18 cellular contexts compared by ENCODE assay signal in genomic region chr13:32262165-32262564, GRCh38. TPM values are rescaled to one million over a fixed set of nuclear protein-coding genes. Genes with fewer than 3 reads are reported as not detected.
DNase-seq lines count a peak whose midpoint lies in the region; ATAC-seq, FAIRE-seq and TF ChIP-seq lines count a peak whose summit lies in the region.
"Had no signal": no experiment of that assay in that cellular context is flagged by ENCODE, and none has a peak within 500 bp of the region (broad histone marks: within the 10 kb centered on the region; RNA-seq: fewer than 3 reads in every experiment).

No MANE protein-coding gene starts in this region.

- H2AFZ ChIP-seq in HepG2 (ENCODE audit: low read length), result no peak overlapping the region
- no peak overlapping the region for H2AFZ ChIP-seq in smooth muscle cell (ENCODE audit: low read depth)

- peaks cover 93% of the 10 kb centered on the region for H3K4me1 ChIP-seq in HepG2 (ENCODE audit: insufficient read depth, low read length)
- no peaks in the 10 kb centered on the region for H3K4me1 ChIP-seq in smooth muscle cell (ENCODE audit: low read depth)
- H3K4me1 ChIP-seq in mucosa of descending colon (ENCODE audit: low read depth), result no peaks in the 10 kb centered on the region

- in situ Hi-C loops in astrocyte of the spinal cord (cut with HindIII; ENCODE audit: low sequenced_read_pairs) (no loop called here), HepG2 (cut with HindIII; ENCODE audit: extremely low pct_ligation_motif_present, low pct_unique_long_range_greater_than_20kb) (no loop called here)

- intact Hi-C loops in HepG2 (cut with micrococcal nuclease; ENCODE audit: unreplicated experiment), result no loop called here
- intact Hi-C loops in mucosa of descending colon (cut with DNase I, micrococcal nuclease), result no loop called here

- 92% methylated on average over 3 of the region's 3 CpGs for WGBS in HepG2 (ENCODE audit: low lambda C conversion rate)
- 59% methylated on average over 3 of the region's 3 CpGs for WGBS in smooth muscle cell (ENCODE audit: low lambda C conversion rate)

- TF ChIP-seq POLR2A in HepG2 (IDR thresholded peaks at IDR 0.05; ENCODE audit: insufficient read depth in 1 of 2, low read depth in 2 of 2, low read length in 2 of 2) (no peak), GM18505 (IDR thresholded peaks at IDR 0.05; ENCODE audit: borderline replicate concordance, extremely low read depth, insufficient read depth, insufficient read length) (no peak)

- no peaks in the 10 kb centered on the region for H3K9me3 Mint-ChIP-seq in activated T-cell treated with anti-CD3 and anti-CD28 coated beads, Interleukin-2, amount 50 U/mL, for 72 hours
- H3K9me3 Mint-ChIP-seq: activated CD4-positive, alpha-beta memory T cell treated with anti-CD3 and anti-CD28 coated beads, Interleukin-2, amount 10 ng/mL, durations not matched to agents 7 days and 5 days; activated T-helper 17 cell treated with anti-CD3 and anti-CD28 coated beads, Interleukin-2, amount 50 U/mL, for 72 hours had no signal

- peaks cover 16% of the 10 kb centered on the region for H3F3A ChIP-seq in smooth muscle cell (ENCODE audit: low read depth)

- no peak for TF ChIP-seq RAD21 in HepG2 (CRISPR knock-in tag; IDR thresholded peaks at IDR 0.05)

- POLR2A ChIA-PET in HepG2 (lab: Yijun Ruan, JAX), result no interaction called here

- H3K36me3 Mint-ChIP-seq in activated T-cell treated with anti-CD3 and anti-CD28 coated beads, Interleukin-2, amount 50 U/mL, for 72 hours (ENCODE audit: insufficient read depth in 2 of 2), result no peaks in the 10 kb centered on the region

- no peaks in the 10 kb centered on the region; a peak in 1 of 5 replicates for H3K36me3 ChIP-seq in HepG2 (replicated peaks in 1 of 2; ENCODE audit: control insufficient read depth in 1 of 2, insufficient read depth in 2 of 2, low read length in 2 of 2)
- H3K36me3 ChIP-seq in smooth muscle cell (ENCODE audit: low read depth), result no peaks in the 10 kb centered on the region
- no peaks in the 10 kb centered on the region for H3K36me3 ChIP-seq in mucosa of descending colon (ENCODE audit: low read depth)

- H3K4me3 ChIP-seq in astrocyte of the spinal cord (ENCODE audit: low read depth, low read length) (no peak overlapping the region), HepG2 (replicated peaks in 1 of 3; ENCODE audit: insufficient read depth in 1 of 3, low read depth in 2 of 3, low read length in 3 of 3) (no peak overlapping the region), smooth muscle cell (no peak overlapping the region), mucosa of descending colon (no peak overlapping the region)

- H3K79me2 ChIP-seq in HepG2 (ENCODE audit: insufficient read depth, low read length) (no peaks in the 10 kb centered on the region), smooth muscle cell (ENCODE audit: low read depth) (no peaks in the 10 kb centered on the region)

- no peak for TF ChIP-seq EP300 in HepG2 (IDR thresholded peaks at IDR 0.05; ENCODE audit: low read depth in 2 of 2, low read length in 2 of 2)
- no peak for TF ChIP-seq EP300 in HepG2 (CRISPR knock-in tag; IDR thresholded peaks at IDR 0.05; ENCODE audit: borderline replicate concordance)

- no peaks in the 10 kb centered on the region for H3K9me3 ChIP-seq in HepG2 (ENCODE audit: low read length)
- no peaks in the 10 kb centered on the region for H3K9me3 ChIP-seq in smooth muscle cell (replicated peaks; ENCODE audit: low read depth)
- H3K9me3 ChIP-seq in mucosa of descending colon, result no peaks in the 10 kb centered on the region

- H3K27me3 Mint-ChIP-seq in activated T-cell treated with anti-CD3 and anti-CD28 coated beads, Interleukin-2, amount 50 U/mL, for 72 hours (ENCODE audit: low read depth), result no peaks in the 10 kb centered on the region
- H3K27me3 Mint-ChIP-seq: activated CD4-positive, alpha-beta memory T cell treated with anti-CD3 and anti-CD28 coated beads, Interleukin-2, amount 10 ng/mL, durations not matched to agents 7 days and 5 days; activated T-helper 17 cell treated with anti-CD3 and anti-CD28 coated beads, Interleukin-2, amount 50 U/mL, for 72 hours had no signal

- H3K27ac ChIP-seq in HepG2 (ENCODE audit: extremely low read length, insufficient read depth, low read length) (peak overlapping the region; percentile 62), smooth muscle cell (ENCODE audit: low read depth) (peak overlapping the region; percentile 45)

- no peak overlapping the region for H3K27ac Mint-ChIP-seq in activated T-cell treated with anti-CD3 and anti-CD28 coated beads, Interleukin-2, amount 50 U/mL, for 72 hours
- H3K27ac Mint-ChIP-seq: activated CD4-positive, alpha-beta memory T cell treated with anti-CD3 and anti-CD28 coated beads, Interleukin-2, amount 10 ng/mL, durations not matched to agents 7 days and 5 days; activated T-helper 17 cell treated with anti-CD3 and anti-CD28 coated beads, Interleukin-2, amount 50 U/mL, for 72 hours had no signal

- H3K4me2 ChIP-seq in HepG2 (ENCODE audit: low read depth, low read length) (no peak overlapping the region), smooth muscle cell (peak overlapping the region; percentile 34)

- FAIRE-seq in HepG2 (lab: Jason Lieb, UNC), result no peak
- FAIRE-seq: D721Med had no signal

- H4K20me1 ChIP-seq in HepG2 (ENCODE audit: insufficient read depth, low read length), result no peaks in the 10 kb centered on the region
- no peaks in the 10 kb centered on the region for H4K20me1 ChIP-seq in smooth muscle cell (ENCODE audit: low read depth)

- H3K9ac ChIP-seq in HepG2 (ENCODE audit: insufficient read depth, low read depth, low read length) (0 out of 2 replicates have a peak overlapping the region, but pooled peaks have one; percentile 34), smooth muscle cell (ENCODE audit: low read depth) (no peak overlapping the region)

- ATAC-seq in HepG2 (no peak), GM21737 (IDR thresholded peaks at IDR 0.05; ENCODE audit: unreplicated experiment) (no peak), mucosa of descending colon (no peak), GM18505 (IDR thresholded peaks at IDR 0.05; ENCODE audit: unreplicated experiment) (no peak)
- ATAC-seq in activated T-cell treated with anti-CD3 and anti-CD28 coated beads, Interleukin-2, amount 50 U/mL, for 72 hours (replicated peaks in 1 of 2), result no peak
- ATAC-seq: activated T-helper 17 cell treated with anti-CD3 and anti-CD28 coated beads, Interleukin-2, amount 50 U/mL, for 72 hours had no signal

- DNase-seq in EL, result peak; percentile 29
- DNase-seq in astrocyte of the spinal cord (ENCODE audit: low read depth, low spot score), result peak; percentile 17
- no peak for DNase-seq in HepG2 (ENCODE audit: low spot score)
- no peak for DNase-seq in smooth muscle cell (lab: John Stamatoyannopoulos, UW; ENCODE audit: unreplicated experiment)
- DNase-seq in activated T-cell treated with anti-CD3 and anti-CD28 coated beads, Interleukin-2, amount 50 U/mL, for 72 hours, result no peak
- no peak for DNase-seq in mucosa of descending colon
- DNase-seq: activated CD4-positive, alpha-beta memory T cell treated with anti-CD3 and anti-CD28 coated beads, Interleukin-2, amount 10 ng/mL, durations not matched to agents 7 days and 5 days; effector CD8-positive, alpha-beta T cell; NCI-H1105 treated with DMSO at 0.1 percent for 48 hours; stimulated activated CD4-positive, alpha-beta T cell treated with anti-CD3 and anti-CD28 coated beads, Interleukin-1b, Interleukin-23, amount 100 ng/mL, for 48 hours; stimulated activated CD8-positive, alpha-beta memory T cell treated with anti-CD3 and anti-CD28 coated beads, Interleukin-4, amount 100 ng/mL, for 48 hours had no signal

- H3K27me3 ChIP-seq in HepG2 (ENCODE audit: control insufficient read depth in 1 of 2, insufficient read depth in 2 of 2, low read length in 2 of 2), result no peaks in the 10 kb centered on the region
- H3K27me3 ChIP-seq in smooth muscle cell (ENCODE audit: low read depth), result no peaks in the 10 kb centered on the region

- CTCF ChIA-PET in HepG2 (lab: Yijun Ruan, JAX; ENCODE audit: low intra/inter-chr PET ratio, low total read pairs), result no interaction called here

- TF ChIP-seq CTCF in astrocyte of the spinal cord (IDR thresholded peaks at IDR 0.05; ENCODE audit: low read depth, low read length), result no peak
- TF ChIP-seq CTCF in HepG2 (CRISPR knock-in tag; IDR thresholded peaks at IDR 0.05), result no peak
- TF ChIP-seq CTCF in smooth muscle cell (IDR thresholded peaks at IDR 0.05; ENCODE audit: borderline replicate concordance, insufficient read depth, poor library complexity, severe bottlenecking), result no peak
- no peak for TF ChIP-seq CTCF in mucosa of descending colon (IDR thresholded peaks at IDR 0.05)

- no TSS peak for BruUV-seq in HepG2 (replicated peaks; lab: Mats Ljungman, UMichigan)

- no peak overlapping the region for H3K4me3 Mint-ChIP-seq in activated T-cell treated with anti-CD3 and anti-CD28 coated beads, Interleukin-2, amount 50 U/mL, for 72 hours
- H3K4me3 Mint-ChIP-seq: activated CD4-positive, alpha-beta memory T cell treated with anti-CD3 and anti-CD28 coated beads, Interleukin-2, amount 10 ng/mL, durations not matched to agents 7 days and 5 days; activated T-helper 17 cell treated with anti-CD3 and anti-CD28 coated beads, Interleukin-2, amount 50 U/mL, for 72 hours had no signal

- no peaks in the 10 kb centered on the region for H3K4me1 Mint-ChIP-seq in activated T-cell treated with anti-CD3 and anti-CD28 coated beads, Interleukin-2, amount 50 U/mL, for 72 hours (ENCODE audit: low read depth)
- H3K4me1 Mint-ChIP-seq: activated CD4-positive, alpha-beta memory T cell treated with anti-CD3 and anti-CD28 coated beads, Interleukin-2, amount 10 ng/mL, durations not matched to agents 7 days and 5 days; activated T-helper 17 cell treated with anti-CD3 and anti-CD28 coated beads, Interleukin-2, amount 50 U/mL, for 72 hours had no signal

RNA-seq across cellular contexts. Expression of gene ZAR1L, which starts 53.0 kb away (rescaled TPM):
- total RNA-seq in HepG2 (2016; rRNA removed; fragmentation: Illumina TruSeq; extraction: Trizol) (0.09 TPM in 1 of 2 replicates, not detected in the other), smooth muscle cell (not detected in 2 replicates), mucosa of descending colon (not detected)
- total RNA-seq in HepG2 (2016; cell fraction: cytosol; rRNA removed; fragmentation: Illumina TruSeq; extraction: Trizol; ENCODE audit: low read depth), result not detected in 2 replicates
- total RNA-seq in HepG2 (2016; cell fraction: insoluble cytoplasmic fraction; rRNA removed; fragmentation: Illumina TruSeq; extraction: Trizol), result not detected in 2 replicates
- total RNA-seq in HepG2 (2016; cell fraction: membrane; rRNA removed; fragmentation: Illumina TruSeq; extraction: Trizol), result 0.09 TPM in 1 of 2 replicates, not detected in the other
- total RNA-seq in HepG2 (2016; cell fraction: nucleus; rRNA removed; fragmentation: Illumina TruSeq; extraction: Trizol), result not detected in 2 replicates
- polyA plus RNA-seq in HepG2 (2011; rRNA removed) (0.05 TPM in 1 of 2 replicates, not detected in the other), smooth muscle cell (0.26 TPM in 1 of 2 replicates, not detected in the other)
- polyA plus RNA-seq in HepG2 (2011; cell fraction: cytosol; rRNA removed), result not detected in 2 replicates
- polyA plus RNA-seq in HepG2 (2011; cell fraction: nucleus; rRNA removed), result 0.09 TPM in 1 of 2 replicates, not detected in the other
- not detected in 2 replicates for polyA plus RNA-seq in HepG2 (2012)
- polyA plus RNA-seq in HepG2 (2016; cell fraction: cytosol; fragmentation: Illumina TruSeq; extraction: Trizol; ENCODE audit: low read depth), result not detected in 2 replicates
- not detected in 2 replicates for polyA plus RNA-seq in HepG2 (2016; cell fraction: insoluble cytoplasmic fraction; fragmentation: Illumina TruSeq; extraction: Trizol; ENCODE audit: low read depth)
- not detected in 2 replicates for polyA plus RNA-seq in HepG2 (2016; cell fraction: membrane; fragmentation: Illumina TruSeq; extraction: Trizol; ENCODE audit: low read depth)
- 0.59 TPM in 1 of 2 replicates, not detected in the other for polyA plus RNA-seq in HepG2 (2016; cell fraction: nucleus; fragmentation: Illumina TruSeq; extraction: Trizol; ENCODE audit: insufficient read depth, low read depth)
- polyA minus RNA-seq in HepG2 (2011; rRNA and poly(A)+ RNA removed; ENCODE audit: low replicate concordance), result not detected in 2 replicates
- polyA minus RNA-seq in HepG2 (2011; cell fraction: cytosol; rRNA and poly(A)+ RNA removed), result not detected in 2 replicates
- not detected in 2 replicates for polyA minus RNA-seq in HepG2 (2011; cell fraction: nucleus; rRNA and poly(A)+ RNA removed)
- total RNA-seq in activated T-cell treated with anti-CD3 and anti-CD28 coated beads, Interleukin-2, amount 50 U/mL, for 72 hours, result not detected
- total RNA-seq: activated CD4-positive, alpha-beta memory T cell treated with anti-CD3 and anti-CD28 coated beads, Interleukin-2, amount 10 ng/mL, durations not matched to agents 7 days and 5 days; H4; mucosa of gallbladder; posterior vena cava had no signal

RNA-seq across cellular contexts. Expression of gene BRCA2, which starts 53.1 kb away (rescaled TPM):
- total RNA-seq in HepG2 (2016; rRNA removed; fragmentation: Illumina TruSeq; extraction: Trizol) (24.6 and 28.3 TPM in 2 replicates), smooth muscle cell (4.3 and 4.4 TPM in 2 replicates), mucosa of descending colon (1 to 10 TPM; 1.8 to 4.8 (median 2.5) TPM)
- 2.6 and 3.3 TPM in 2 replicates for total RNA-seq in HepG2 (2016; cell fraction: cytosol; rRNA removed; fragmentation: Illumina TruSeq; extraction: Trizol; ENCODE audit: low read depth)
- 19.9 and 29.6 TPM in 2 replicates for total RNA-seq in HepG2 (2016; cell fraction: insoluble cytoplasmic fraction; rRNA removed; fragmentation: Illumina TruSeq; extraction: Trizol)
- 5.4 TPM in 2 replicates for total RNA-seq in HepG2 (2016; cell fraction: membrane; rRNA removed; fragmentation: Illumina TruSeq; extraction: Trizol)
- total RNA-seq in HepG2 (2016; cell fraction: nucleus; rRNA removed; fragmentation: Illumina TruSeq; extraction: Trizol), result 33.0 and 36.6 TPM in 2 replicates
- polyA plus RNA-seq in HepG2 (2011; rRNA removed) (1.8 and 3.1 TPM in 2 replicates), smooth muscle cell (1.7 and 3.2 TPM in 2 replicates)
- polyA plus RNA-seq in HepG2 (2011; cell fraction: cytosol; rRNA removed), result 0.48 and 1.6 TPM in 2 replicates
- polyA plus RNA-seq in HepG2 (2011; cell fraction: nucleus; rRNA removed), result 2.2 and 3.1 TPM in 2 replicates
- 0.95 and 4.7 TPM in 2 replicates for polyA plus RNA-seq in HepG2 (2012)
- polyA plus RNA-seq in HepG2 (2016; cell fraction: cytosol; fragmentation: Illumina TruSeq; extraction: Trizol; ENCODE audit: low read depth), result 0.29 and 0.40 TPM in 2 replicates
- 13.9 and 14.6 TPM in 2 replicates for polyA plus RNA-seq in HepG2 (2016; cell fraction: insoluble cytoplasmic fraction; fragmentation: Illumina TruSeq; extraction: Trizol; ENCODE audit: low read depth)
- polyA plus RNA-seq in HepG2 (2016; cell fraction: membrane; fragmentation: Illumina TruSeq; extraction: Trizol; ENCODE audit: low read depth), result 0.37 and 2.5 TPM in 2 replicates
- 27.2 and 32.6 TPM in 2 replicates for polyA plus RNA-seq in HepG2 (2016; cell fraction: nucleus; fragmentation: Illumina TruSeq; extraction: Trizol; ENCODE audit: insufficient read depth, low read depth)
- polyA minus RNA-seq in HepG2 (2011; rRNA and poly(A)+ RNA removed; ENCODE audit: low replicate concordance), result 0.74 and 5.3 TPM in 2 replicates
- 3.3 and 3.8 TPM in 2 replicates for polyA minus RNA-seq in HepG2 (2011; cell fraction: cytosol; rRNA and poly(A)+ RNA removed)
- 16.8 and 23.8 TPM in 2 replicates for polyA minus RNA-seq in HepG2 (2011; cell fraction: nucleus; rRNA and poly(A)+ RNA removed)
- 10 to 100 TPM; 36.9 to 41.5 TPM for total RNA-seq in activated T-cell treated with anti-CD3 and anti-CD28 coated beads, Interleukin-2, amount 50 U/mL, for 72 hours

Comparison
In these comparisons a context has a peak if more than half of its experiments do, and no peak if none do; other contexts are left out.
1. DNase-seq: peak in EL (single experiment) and astrocyte of the spinal cord (single experiment); none in HepG2 (single experiment), smooth muscle cell (single experiment), activated T-cell treated with anti-CD3 and anti-CD28 coated beads, Interleukin-2, amount 50 U/mL, for 72 hours (0 of 2) and mucosa of descending colon (0 of 3).